Comparison of ENCODE assay signal across 8 cellular contexts in genomic region chr20:19628570-19629134, GRCh38.
A peak's percentile ranks its signal among the peaks of the same experiment; 100 is the strongest.
DNase-seq lines count a peak whose midpoint lies in the region; ATAC-seq and TF ChIP-seq lines count a peak whose summit lies in the region.

No MANE protein-coding gene starts in this region.

- WGBS in liver = 59% methylated on average over 2 of the region's 2 CpGs
- 91% methylated on average over 1 of the region's 2 CpGs for WGBS in suprapubic skin

- peak; percentile 58 for DNase-seq in COLO668 (lab: John Stamatoyannopoulos, UW; ENCODE audit: unreplicated experiment)
- peak; percentile 60 for DNase-seq in LoVo (ENCODE audit: low spot score)
- DNase-seq in RPMI7951 (ENCODE audit: low read depth) = peak; percentile 67
- peak; percentile 18 for DNase-seq in cerebellar cortex (ENCODE audit: low spot score)
- no peak for DNase-seq in suprapubic skin (ENCODE audit: low spot score in 2 of 2)
- no peak for DNase-seq in dedifferentiated amniotic fluid mesenchymal stem cell (ENCODE audit: extremely low spot score)

- TF ChIP-seq CTCF in liver (IDR thresholded peaks at IDR 0.05; ENCODE audit: low read depth, low read length, missing input control) (peak; percentile 71), suprapubic skin (IDR thresholded peaks at IDR 0.05) (peak; percentile 10 to 53)

- H3K9me3 ChIP-seq in liver (ENCODE audit: control insufficient read depth in 4 of 4, low read length in 3 of 4) = peaks cover 0 to 7% (median 3%) of the 10 kb centered on the region in 4 donors
- H3K9me3 ChIP-seq in suprapubic skin = no peaks in the 10 kb centered on the region

- no peak for TF ChIP-seq EP300 in suprapubic skin (IDR thresholded peaks at IDR 0.05)

- H3K27ac ChIP-seq in liver (ENCODE audit: low read depth in 1 of 2, low read length in 2 of 2) (no peak overlapping the region), suprapubic skin (no peak overlapping the region)

- ATAC-seq in GM19351 (IDR thresholded peaks at IDR 0.05; ENCODE audit: unreplicated experiment) = peak; percentile 73

- H3K9ac ChIP-seq in liver (ENCODE audit: low read depth in 1 of 2, low read length in 2 of 2) = no peak overlapping the region

- H3K4me1 ChIP-seq in liver (ENCODE audit: control insufficient read depth in 4 of 4, insufficient read depth in 4 of 4, low read length in 3 of 4) (peaks cover 0 to 5% (median 2%) of the 10 kb centered on the region in 4 donors), suprapubic skin (no peaks in the 10 kb centered on the region)

- H3K4me3 ChIP-seq in liver (ENCODE audit: low read depth in 1 of 3, low read length in 3 of 3) (no peak overlapping the region), suprapubic skin (no peak overlapping the region)

- TF ChIP-seq RAD21 in liver (IDR thresholded peaks at IDR 0.05) = peak; percentile 79 to 83

- TF ChIP-seq POLR2A in suprapubic skin (IDR thresholded peaks at IDR 0.05) = no peak

- H3K36me3 ChIP-seq in liver (ENCODE audit: control insufficient read depth in 4 of 4, insufficient read depth in 3 of 4, low read depth in 1 of 4, low read length in 3 of 4) (no peaks in the 10 kb centered on the region), suprapubic skin (no peaks in the 10 kb centered on the region)

- H3K27me3 ChIP-seq in liver (ENCODE audit: control insufficient read depth in 4 of 4, insufficient read depth in 4 of 4, low read length in 3 of 4) (no peaks in the 10 kb centered on the region), suprapubic skin (no peaks in the 10 kb centered on the region)

TF ChIP-seq in liver, 16 proteins besides CTCF, POLR2A, EP300 and RAD21:
- TF ChIP-seq GABPA (IDR thresholded peaks at IDR 0.05 in 1 of 2, conservative IDR thresholded peaks at IDR 0.05 in 1 of 2) (no peak), ATF3 (IDR thresholded peaks at IDR 0.05) (peak; percentile 94)

Comparison
In these comparisons a context has a peak if more than half of its experiments do, and no peak if none do; other contexts are left out.
1. DNase-seq: peak in COLO668 (single experiment), LoVo (single experiment), RPMI7951 (single experiment) and cerebellar cortex (single experiment); none in suprapubic skin (0 of 2) and dedifferentiated amniotic fluid mesenchymal stem cell (single experiment).